ENCODE assay signal across 10 cellular contexts in the genomic region with DNA sequence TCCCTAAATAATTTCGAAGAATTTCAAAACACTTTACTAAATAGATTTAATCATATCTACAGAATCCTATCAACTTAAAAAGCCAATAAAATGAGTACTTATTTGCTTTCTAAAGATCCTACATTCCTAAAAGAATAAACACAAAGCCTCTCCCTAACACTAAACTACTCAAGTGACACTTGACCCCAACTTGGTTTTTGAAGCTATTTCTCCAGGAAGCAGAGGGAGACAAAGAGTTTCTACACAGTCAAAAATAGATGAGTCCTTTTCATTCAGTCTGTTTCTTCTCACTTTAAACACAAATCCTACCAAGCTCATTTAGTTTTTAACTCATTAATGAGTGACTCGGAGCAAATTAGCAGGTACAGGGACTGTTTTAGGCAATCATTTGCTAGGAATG. TPM values are rescaled to one million over a fixed set of nuclear protein-coding genes. Genes with fewer than 3 reads are reported as not detected.
DNase-seq lines count a peak whose midpoint lies in the region; ATAC-seq and TF ChIP-seq lines count a peak whose summit lies in the region.
"Had no signal": no experiment of that assay in that cellular context is flagged by ENCODE, and none has a peak within 500 bp of the region (broad histone marks: within the 10 kb centered on the region; RNA-seq: fewer than 3 reads in every experiment).

No MANE protein-coding gene starts in this region.

- no peak for DNase-seq in activated CD4-positive, alpha-beta T cell treated with anti-CD3 and anti-CD28 coated beads for 36 hours
- DNase-seq in activated CD4-positive, alpha-beta T cell treated with anti-CD3 and anti-CD28 coated beads for 1 hour = no peak
- DNase-seq in right lobe of liver = no peak
- DNase-seq in suprapubic skin (ENCODE audit: low spot score in 2 of 2) = no peak
- no peak for DNase-seq in UCSD-AML1 (lab: John Stamatoyannopoulos, UW; ENCODE audit: unreplicated experiment)
- DNase-seq in superior temporal gyrus (ENCODE audit: extremely low spot score) = no peak
- DNase-seq in NCI-H187 treated with DMSO at 0.1 percent for 48 hours (lab: John Stamatoyannopoulos, UW) = no peak
- DNase-seq: NCI-H446 treated with DMSO at 0.1 percent for 48 hours had no signal

- no peak overlapping the region for H3K27ac Mint-ChIP-seq in activated CD4-positive, alpha-beta T cell treated with anti-CD3 and anti-CD28 coated beads for 36 hours
- H3K27ac Mint-ChIP-seq in activated naive CD8-positive, alpha-beta T cell = peak overlapping the region; percentile 17

- no peaks in the 10 kb centered on the region for H3K27me3 ChIP-seq in right lobe of liver
- H3K27me3 ChIP-seq in suprapubic skin = no peaks in the 10 kb centered on the region

- POLR2A ChIA-PET in activated CD4-positive, alpha-beta T cell treated with anti-CD3 and anti-CD28 coated beads for 36 hours (lab: Charles Lee) = interaction anchor here (1.0 to 1.7 kb wide), 3 partner anchors 9 to 376 kb away, joined by 3 to 21 read pairs (median 3); partner anchors contain the start of gene SRSF7

- H3K4me1 Mint-ChIP-seq in activated CD4-positive, alpha-beta T cell treated with anti-CD3 and anti-CD28 coated beads for 36 hours = peaks cover 67% of the 10 kb centered on the region
- peaks cover 64% of the 10 kb centered on the region for H3K4me1 Mint-ChIP-seq in activated naive CD8-positive, alpha-beta T cell (ENCODE audit: low read depth)

- peak overlapping the region; percentile 90 for H3K4me3 Mint-ChIP-seq in activated CD4-positive, alpha-beta T cell treated with anti-CD3 and anti-CD28 coated beads for 36 hours
- H3K4me3 Mint-ChIP-seq in activated naive CD8-positive, alpha-beta T cell = peak overlapping the region; percentile 96

- H3K9me3 ChIP-seq in right lobe of liver (no peaks in the 10 kb centered on the region), suprapubic skin (no peaks in the 10 kb centered on the region)

- no peak for TF ChIP-seq EP300 in suprapubic skin (IDR thresholded peaks at IDR 0.05)

- no peak for TF ChIP-seq POLR2A in right lobe of liver (IDR thresholded peaks at IDR 0.05)
- TF ChIP-seq POLR2A in suprapubic skin (IDR thresholded peaks at IDR 0.05) = no peak

- intact Hi-C loops in activated CD4-positive, alpha-beta T cell treated with anti-CD3 and anti-CD28 coated beads for 36 hours (cut with DNase I, micrococcal nuclease) = loop anchor here (5.0 kb wide), 4 partner anchors 87 to 703 kb away; partner anchors contain the start of genes CDC42EP3 (in 1 of the 2), HNRNPLL (in 1 of the 2) and RMDN2 (in 1 of the 2)
- intact Hi-C loops in right lobe of liver (cut with DNase I) = no loop called here

- H3K27ac ChIP-seq in right lobe of liver (no peak overlapping the region), suprapubic skin (peak overlapping the region; percentile 1)
- H3K27ac ChIP-seq: C4-2B had no signal

- no peak for ATAC-seq in activated CD4-positive, alpha-beta T cell treated with anti-CD3 and anti-CD28 coated beads for 36 hours
- no peak for ATAC-seq in right lobe of liver

- no peaks in the 10 kb centered on the region for H3K9me3 Mint-ChIP-seq in activated CD4-positive, alpha-beta T cell treated with anti-CD3 and anti-CD28 coated beads for 36 hours (ENCODE audit: low read depth)
- no peaks in the 10 kb centered on the region for H3K9me3 Mint-ChIP-seq in activated naive CD8-positive, alpha-beta T cell (ENCODE audit: low read depth)

- no peaks in the 10 kb centered on the region for H3K27me3 Mint-ChIP-seq in activated CD4-positive, alpha-beta T cell treated with anti-CD3 and anti-CD28 coated beads for 36 hours
- H3K27me3 Mint-ChIP-seq in activated naive CD8-positive, alpha-beta T cell = no peaks in the 10 kb centered on the region

- CTCF ChIA-PET in activated CD4-positive, alpha-beta T cell treated with anti-CD3 and anti-CD28 coated beads for 36 hours (lab: Charles Lee) = interaction anchor here (0.9 to 2.8 kb wide), 9 partner anchors 9 to 207 kb away, joined by 3 to 18 read pairs (median 5); no protein-coding TSS in a partner anchor

- H3K36me3 Mint-ChIP-seq in activated CD4-positive, alpha-beta T cell treated with anti-CD3 and anti-CD28 coated beads for 36 hours (ENCODE audit: low read depth) = peaks cover 7% of the 10 kb centered on the region
- no peaks in the 10 kb centered on the region for H3K36me3 Mint-ChIP-seq in activated naive CD8-positive, alpha-beta T cell

- WGBS in right lobe of liver (ENCODE audit: insufficient coverage, low coverage, low lambda C conversion rate, missing lambda C conversion rate) = 32% methylated on average over 2 of the region's 2 CpGs
- 57% methylated on average over 2 of the region's 2 CpGs for WGBS in suprapubic skin

- TF ChIP-seq CTCF in right lobe of liver (IDR thresholded peaks at IDR 0.05) (no peak), suprapubic skin (IDR thresholded peaks at IDR 0.05) (no peak)

- H3K36me3 ChIP-seq in right lobe of liver (no peaks in the 10 kb centered on the region), suprapubic skin (no peaks in the 10 kb centered on the region)

- H3K4me3 ChIP-seq in right lobe of liver (peak overlapping the region; percentile 90 to 95 (median 94)), suprapubic skin (peak overlapping the region; percentile 97)

- H3K4me1 ChIP-seq in right lobe of liver = peaks cover 0 to 24% (median 11%) of the 10 kb centered on the region in 4 donors
- H3K4me1 ChIP-seq in suprapubic skin = peaks cover 55% of the 10 kb centered on the region

RNA-seq across cellular contexts. Expression of gene ATL2, which starts 2.1 kb away (rescaled TPM):
- 10 to 100 TPM; 29.9 to 50.3 TPM for total RNA-seq in activated CD4-positive, alpha-beta T cell treated with anti-CD3 and anti-CD28 coated beads for 36 hours
- total RNA-seq in right lobe of liver (10 to 100 TPM; 39.1 to 57.5 (median 46.3) TPM), suprapubic skin (100 to 1,000 TPM; 144 to 230 (median 170) TPM)

Comparison
In these comparisons a context has a peak if more than half of its experiments do, and no peak if none do; other contexts are left out.
1. intact Hi-C loops: an anchor here in activated CD4-positive, alpha-beta T cell treated with anti-CD3 and anti-CD28 coated beads for 36 hours (5.0 kb wide); none called in right lobe of liver.